In the genomic region with DNA sequence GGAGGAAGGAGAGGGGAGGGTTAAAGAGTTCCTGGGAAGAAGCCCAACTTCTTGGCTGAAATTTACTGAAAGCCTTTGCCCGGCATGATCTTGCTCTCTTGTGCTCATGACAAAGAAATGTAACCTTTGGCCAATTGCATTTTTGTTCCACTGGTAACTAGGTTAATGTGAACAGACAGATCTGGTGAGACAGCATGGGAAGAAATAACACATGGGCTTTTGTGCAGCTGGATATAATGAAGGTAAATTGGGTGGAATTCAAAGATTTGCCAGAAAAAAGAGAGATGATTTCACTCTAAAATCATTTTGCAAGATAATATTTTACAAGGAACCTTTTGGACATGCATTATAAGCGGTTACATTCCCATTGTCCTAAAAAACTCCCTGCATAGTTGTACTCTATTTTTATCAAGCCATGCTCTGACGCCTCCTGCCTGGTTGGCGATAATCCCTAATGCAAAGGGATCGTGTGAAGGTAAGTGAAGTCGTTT, we compare ENCODE assay signal across 11 cellular contexts.
A peak's percentile ranks its signal among the peaks of the same experiment; 100 is the strongest.
DNase-seq lines count a peak whose midpoint lies in the region; ATAC-seq, FAIRE-seq and TF ChIP-seq lines count a peak whose summit lies in the region.
"Had no signal": no experiment of that assay in that cellular context is flagged by ENCODE, and none has a peak within 500 bp of the region (broad histone marks: within the 10 kb centered on the region; RNA-seq: fewer than 3 reads in every experiment).

No MANE protein-coding gene starts in this region.

- peaks cover 24% of the 10 kb centered on the region for H3K4me1 Mint-ChIP-seq in astrocyte (ENCODE audit: low read depth, unreplicated experiment)
- H3K4me1 Mint-ChIP-seq: activated B cell treated with CpG ODN at 0.5 μM for 24 hours had no signal

- no peak overlapping the region for H3K4me3 Mint-ChIP-seq in astrocyte (ENCODE audit: unreplicated experiment)
- H3K4me3 Mint-ChIP-seq: activated B cell treated with CpG ODN at 0.5 μM for 24 hours; dendritic cell treated with granulocyte-macrophage colony-stimulating factor and Interleukin-4, amounts not matched to agents 40 ng/mL and 50 ng/mL, for 4 days had no signal

- no peaks in the 10 kb centered on the region for H3K79me2 ChIP-seq in astrocyte (ENCODE audit: insufficient read depth, low read length)

- FAIRE-seq in astrocyte (lab: Jason Lieb, UNC) = peak; percentile 100

- no peaks in the 10 kb centered on the region for H3K36me3 ChIP-seq in astrocyte (ENCODE audit: insufficient read depth, low read length)

- in situ Hi-C loops in G401 (cut with HindIII; ENCODE audit: low sequenced_read_pairs) = no loop called here

- DNase-seq in G401 (ENCODE audit: low spot score) (peak; percentile 77), astrocyte (ENCODE audit: low read depth) (peak; percentile 100), left ventricle myocardium superior (no peak), sciatic nerve (ENCODE audit: low spot score) (no peak), 8988T (no peak)
- DNase-seq in activated T-cell treated with anti-CD3 and anti-CD28 coated beads, Interleukin-2, amount 50 U/mL, for 1 hour = no peak
- no peak for DNase-seq in NK-92 treated with Interleukin-12 subunit alpha and Interleukin-12 subunit beta, amount 100 ng/mL, for 24 hours (lab: John Stamatoyannopoulos, UW)
- DNase-seq: activated B cell treated with CpG ODN at 0.5 μM for 24 hours, NCI-H1694 treated with DMSO at 0.1 percent for 48 hours had no signal

- H4K20me1 ChIP-seq in astrocyte (ENCODE audit: insufficient read depth, low read length) = no peaks in the 10 kb centered on the region

- ATAC-seq in left ventricle myocardium superior = peak; percentile 86
- ATAC-seq in sciatic nerve = peak; percentile 77
- no peak for ATAC-seq in GM21360 (IDR thresholded peaks at IDR 0.05; ENCODE audit: unreplicated experiment)

- H3K4me1 ChIP-seq in astrocyte (ENCODE audit: insufficient read depth, low read length) = peaks cover 39% of the 10 kb centered on the region

- H3K27me3 ChIP-seq in astrocyte (ENCODE audit: insufficient read depth, low read length) = no peaks in the 10 kb centered on the region

- peak overlapping the region; percentile 83 for H3K9ac ChIP-seq in astrocyte (ENCODE audit: low read length)

- H3K27me3 Mint-ChIP-seq in astrocyte (ENCODE audit: low read depth, unreplicated experiment) = no peaks in the 10 kb centered on the region
- H3K27me3 Mint-ChIP-seq: activated B cell treated with CpG ODN at 0.5 μM for 24 hours; dendritic cell treated with granulocyte-macrophage colony-stimulating factor and Interleukin-4, amounts not matched to agents 40 ng/mL and 50 ng/mL, for 4 days had no signal

- no peaks in the 10 kb centered on the region for H3K9me3 ChIP-seq in astrocyte (ENCODE audit: insufficient read depth, low read depth, low read length)

- H2AFZ ChIP-seq in astrocyte (ENCODE audit: low read depth, low read length) = no peak overlapping the region

- no peaks in the 10 kb centered on the region for H3K9me3 Mint-ChIP-seq in astrocyte (ENCODE audit: unreplicated experiment)
- H3K9me3 Mint-ChIP-seq: activated B cell treated with CpG ODN at 0.5 μM for 24 hours; dendritic cell treated with granulocyte-macrophage colony-stimulating factor and Interleukin-4, amounts not matched to agents 40 ng/mL and 50 ng/mL, for 4 days had no signal

- H3K4me3 ChIP-seq in astrocyte (ENCODE audit: insufficient read depth, low read depth, low read length) = peak overlapping the region; percentile 26

- intact Hi-C loops in left ventricle myocardium superior (cut with micrococcal nuclease) (no loop called here), sciatic nerve (cut with DNase I) (no loop called here)

- peak overlapping the region; percentile 91 for H3K27ac Mint-ChIP-seq in astrocyte (ENCODE audit: unreplicated experiment)
- H3K27ac Mint-ChIP-seq: activated B cell treated with CpG ODN at 0.5 μM for 24 hours; dendritic cell treated with granulocyte-macrophage colony-stimulating factor and Interleukin-4, amounts not matched to agents 40 ng/mL and 50 ng/mL, for 4 days had no signal

- TF ChIP-seq CTCF in astrocyte (IDR thresholded peaks at IDR 0.05; ENCODE audit: insufficient read depth, low read depth, low read length) = no peak

- H3K4me2 ChIP-seq in astrocyte (ENCODE audit: low read length) = peak overlapping the region; percentile 69

- no peaks in the 10 kb centered on the region for H3K36me3 Mint-ChIP-seq in astrocyte (ENCODE audit: low read depth, unreplicated experiment)

- peak overlapping the region; percentile 97 for H3K27ac ChIP-seq in astrocyte (ENCODE audit: low read depth, low read length)

Comparison
In these comparisons a context has a peak if more than half of its experiments do, and no peak if none do; other contexts are left out.
1. DNase-seq: peak in G401 (single experiment) and astrocyte (single experiment); none in left ventricle myocardium superior (single experiment), sciatic nerve (single experiment), activated T-cell treated with anti-CD3 and anti-CD28 coated beads, Interleukin-2, amount 50 U/mL, for 1 hour (single experiment), 8988T (single experiment) and NK-92 treated with Interleukin-12 subunit alpha and Interleukin-12 subunit beta, amount 100 ng/mL, for 24 hours (single experiment).